ENCODE assay signal across 8 cellular contexts in the genomic region with DNA sequence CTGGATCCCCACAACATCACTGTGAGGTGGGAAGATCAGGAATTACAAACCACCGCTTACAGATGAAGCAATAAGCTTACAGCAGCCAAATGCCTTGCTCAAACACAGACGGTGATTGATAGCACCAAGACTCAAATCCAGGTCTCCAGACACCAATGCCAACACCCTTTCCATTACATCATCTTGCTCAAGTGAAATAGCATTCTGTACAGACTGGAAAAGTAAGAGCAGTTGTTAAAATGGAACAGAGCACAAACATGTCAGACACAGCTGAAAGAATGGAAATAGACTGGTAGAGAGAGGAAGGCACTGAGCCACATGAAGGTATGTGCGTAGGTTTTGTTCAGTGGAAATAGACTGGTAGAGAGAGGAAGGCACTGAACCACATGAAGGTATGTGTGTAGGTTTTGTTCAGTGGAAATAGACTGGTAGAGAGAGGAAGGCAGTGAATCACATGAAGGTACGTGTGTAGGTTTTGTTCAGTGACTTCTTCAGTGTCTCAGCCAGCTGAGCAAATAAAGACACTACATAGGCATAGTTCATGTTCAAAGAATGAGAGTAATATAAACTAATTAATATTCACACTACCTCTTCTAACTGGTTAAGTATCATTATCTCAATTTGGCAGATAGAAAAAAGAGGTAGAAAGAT. TPM values are rescaled to one million over a fixed set of nuclear protein-coding genes. Genes with fewer than 3 reads are reported as not detected.
DNase-seq lines count a peak whose midpoint lies in the region; ATAC-seq and TF ChIP-seq lines count a peak whose summit lies in the region.

No MANE protein-coding gene starts in this region.

- peak; percentile 98 for ATAC-seq in stimulated activated naive CD8-positive, alpha-beta T cell treated with anti-CD3 and anti-CD28 coated beads, Interleukin-15, amount 100 ng/mL, for 72 hours

- H3K4me3 ChIP-seq in fibroblast of lung (replicated peaks in 1 of 4; ENCODE audit: control extremely low read depth in 1 of 4, insufficient read depth in 1 of 4, low read depth in 3 of 4, low read length in 4 of 4) (no peak overlapping the region), tibial artery (no peak overlapping the region)

- H4K20me1 ChIP-seq in fibroblast of lung (ENCODE audit: control insufficient read depth, extremely low read depth, insufficient read depth, low read length): no peaks in the 10 kb centered on the region

- H3K27me3 Mint-ChIP-seq in activated naive CD4-positive, alpha-beta T cell treated with anti-CD3 and anti-CD28 coated beads, Interleukin-2, amount 10 ng/mL, durations not matched to agents 7 days and 5 days: no peaks in the 10 kb centered on the region
- peaks cover 13% of the 10 kb centered on the region for H3K27me3 Mint-ChIP-seq in stimulated activated naive CD8-positive, alpha-beta T cell treated with anti-CD3 and anti-CD28 coated beads, Interleukin-15, amount 100 ng/mL, for 72 hours

- no peak overlapping the region for H3K27ac Mint-ChIP-seq in activated naive CD4-positive, alpha-beta T cell treated with anti-CD3 and anti-CD28 coated beads, Interleukin-2, amount 10 ng/mL, durations not matched to agents 7 days and 5 days
- H3K27ac Mint-ChIP-seq in stimulated activated naive CD8-positive, alpha-beta T cell treated with anti-CD3 and anti-CD28 coated beads, Interleukin-15, amount 100 ng/mL, for 72 hours: peak overlapping the region in 1 of 2 donors; percentile 28

- TF ChIP-seq CTCF in fibroblast of lung (conservative IDR thresholded peaks at IDR 0.05 in 1 of 2, IDR thresholded peaks at IDR 0.05 in 1 of 2; ENCODE audit: low read depth in 1 of 2, low read length in 2 of 2) (no peak), tibial artery (IDR thresholded peaks at IDR 0.05) (no peak)

- peak; percentile 21 for DNase-seq in activated naive CD4-positive, alpha-beta T cell treated with anti-CD3 and anti-CD28 coated beads, Interleukin-2, amount 50 U/mL, for 16 hours
- DNase-seq in activated naive CD4-positive, alpha-beta T cell treated with anti-CD3 and anti-CD28 coated beads, Interleukin-2, amount 10 ng/mL, durations not matched to agents 7 days and 5 days: no peak
- DNase-seq in SHP77 (lab: John Stamatoyannopoulos, UW) (peak; percentile 67 to 71), fibroblast of lung (ENCODE audit: low read depth in 2 of 2) (peak; percentile 76 to 93), SKM-1 (lab: John Stamatoyannopoulos, UW; ENCODE audit: unreplicated experiment) (no peak), mesenteric fat pad (ENCODE audit: low spot score) (no peak), tibial artery (no peak)
- DNase-seq in stimulated activated naive CD8-positive, alpha-beta T cell treated with anti-CD3 and anti-CD28 coated beads, Interleukin-15, amount 100 ng/mL, for 72 hours: peak; percentile 17 to 32

- CTCF ChIA-PET in activated naive CD4-positive, alpha-beta T cell treated with anti-CD3 and anti-CD28 coated beads, Interleukin-2, amount 10 ng/mL, durations not matched to agents 7 days and 5 days (lab: Charles Lee): interaction anchor here (0.9 to 1.8 kb wide), 2 partner anchors 15 to 17 kb away, joined by 3 to 4 read pairs; a partner anchor contains a TSS

- intact Hi-C loops in tibial artery (cut with DNase I; ENCODE audit: low total_unique reads): no loop called here

- H3K27me3 ChIP-seq in fibroblast of lung (ENCODE audit: control insufficient read depth, insufficient read depth, low read length) (no peaks in the 10 kb centered on the region), tibial artery (no peaks in the 10 kb centered on the region)

- no peak overlapping the region for H3K4me2 ChIP-seq in fibroblast of lung (ENCODE audit: extremely low read depth, insufficient read depth, low read length)

- H3K9me3 Mint-ChIP-seq in activated naive CD4-positive, alpha-beta T cell treated with anti-CD3 and anti-CD28 coated beads, Interleukin-2, amount 10 ng/mL, durations not matched to agents 7 days and 5 days: no peaks in the 10 kb centered on the region
- no peaks in the 10 kb centered on the region for H3K9me3 Mint-ChIP-seq in stimulated activated naive CD8-positive, alpha-beta T cell treated with anti-CD3 and anti-CD28 coated beads, Interleukin-15, amount 100 ng/mL, for 72 hours

- H3K27ac ChIP-seq in fibroblast of lung (ENCODE audit: insufficient read depth, low read length): no peak overlapping the region
- H3K27ac ChIP-seq in tibial artery: no peak overlapping the region

- H3K79me2 ChIP-seq in fibroblast of lung (ENCODE audit: control insufficient read depth, insufficient read depth, low read length): no peaks in the 10 kb centered on the region

- H3K9ac ChIP-seq in fibroblast of lung (ENCODE audit: insufficient read depth, low read length): no peak overlapping the region

- H3K4me3 Mint-ChIP-seq in activated naive CD4-positive, alpha-beta T cell treated with anti-CD3 and anti-CD28 coated beads, Interleukin-2, amount 10 ng/mL, durations not matched to agents 7 days and 5 days: no peak overlapping the region
- H3K4me3 Mint-ChIP-seq in stimulated activated naive CD8-positive, alpha-beta T cell treated with anti-CD3 and anti-CD28 coated beads, Interleukin-15, amount 100 ng/mL, for 72 hours: peak overlapping the region; percentile 28 to 36

- no peaks in the 10 kb centered on the region for H3K4me1 ChIP-seq in fibroblast of lung (ENCODE audit: control insufficient read depth, extremely low read depth, insufficient read depth, low read length)
- no peaks in the 10 kb centered on the region for H3K4me1 ChIP-seq in tibial artery

- H3K36me3 Mint-ChIP-seq in activated naive CD4-positive, alpha-beta T cell treated with anti-CD3 and anti-CD28 coated beads, Interleukin-2, amount 10 ng/mL, durations not matched to agents 7 days and 5 days: no peaks in the 10 kb centered on the region

- peaks cover 16% of the 10 kb centered on the region for H3K4me1 Mint-ChIP-seq in activated naive CD4-positive, alpha-beta T cell treated with anti-CD3 and anti-CD28 coated beads, Interleukin-2, amount 10 ng/mL, durations not matched to agents 7 days and 5 days
- peaks cover 29% of the 10 kb centered on the region for H3K4me1 Mint-ChIP-seq in stimulated activated naive CD8-positive, alpha-beta T cell treated with anti-CD3 and anti-CD28 coated beads, Interleukin-15, amount 100 ng/mL, for 72 hours

- H3K9me3 ChIP-seq in fibroblast of lung (ENCODE audit: control insufficient read depth, insufficient read depth, low read depth, low read length) (no peaks in the 10 kb centered on the region), tibial artery (no peaks in the 10 kb centered on the region)

- H2AFZ ChIP-seq in fibroblast of lung (ENCODE audit: low read length): no peak overlapping the region

- no peaks in the 10 kb centered on the region for H3K36me3 ChIP-seq in fibroblast of lung (ENCODE audit: control insufficient read depth, insufficient read depth, low read length)
- no peaks in the 10 kb centered on the region for H3K36me3 ChIP-seq in tibial artery

RNA-seq across cellular contexts. Expression of a gene that starts 15.6 kb away (rescaled TPM):
- total RNA-seq in fibroblast of lung (2.6 and 7.1 TPM in 2 replicates), mesenteric fat pad (0.10 TPM)
- polyA plus RNA-seq in fibroblast of lung: 3.0 TPM in 2 replicates
- 1.7 TPM in 2 replicates for polyA plus RNA-seq in fibroblast of lung (2012)
- 0.39 and 1.2 TPM in 2 replicates for polyA minus RNA-seq in fibroblast of lung (ENCODE audit: low replicate concordance)

Comparison
In these comparisons a context has a peak if more than half of its experiments do, and no peak if none do; other contexts are left out.
1. DNase-seq: peak in activated naive CD4-positive, alpha-beta T cell treated with anti-CD3 and anti-CD28 coated beads, Interleukin-2, amount 50 U/mL, for 16 hours (single experiment), SHP77 (2 of 2), fibroblast of lung (2 of 2) and stimulated activated naive CD8-positive, alpha-beta T cell treated with anti-CD3 and anti-CD28 coated beads, Interleukin-15, amount 100 ng/mL, for 72 hours (2 of 2); none in activated naive CD4-positive, alpha-beta T cell treated with anti-CD3 and anti-CD28 coated beads, Interleukin-2, amount 10 ng/mL, durations not matched to agents 7 days and 5 days (single experiment), SKM-1 (single experiment), mesenteric fat pad (single experiment) and tibial artery (0 of 2).